ENCODE assay signal across 1 cellular context in the genomic region with DNA sequence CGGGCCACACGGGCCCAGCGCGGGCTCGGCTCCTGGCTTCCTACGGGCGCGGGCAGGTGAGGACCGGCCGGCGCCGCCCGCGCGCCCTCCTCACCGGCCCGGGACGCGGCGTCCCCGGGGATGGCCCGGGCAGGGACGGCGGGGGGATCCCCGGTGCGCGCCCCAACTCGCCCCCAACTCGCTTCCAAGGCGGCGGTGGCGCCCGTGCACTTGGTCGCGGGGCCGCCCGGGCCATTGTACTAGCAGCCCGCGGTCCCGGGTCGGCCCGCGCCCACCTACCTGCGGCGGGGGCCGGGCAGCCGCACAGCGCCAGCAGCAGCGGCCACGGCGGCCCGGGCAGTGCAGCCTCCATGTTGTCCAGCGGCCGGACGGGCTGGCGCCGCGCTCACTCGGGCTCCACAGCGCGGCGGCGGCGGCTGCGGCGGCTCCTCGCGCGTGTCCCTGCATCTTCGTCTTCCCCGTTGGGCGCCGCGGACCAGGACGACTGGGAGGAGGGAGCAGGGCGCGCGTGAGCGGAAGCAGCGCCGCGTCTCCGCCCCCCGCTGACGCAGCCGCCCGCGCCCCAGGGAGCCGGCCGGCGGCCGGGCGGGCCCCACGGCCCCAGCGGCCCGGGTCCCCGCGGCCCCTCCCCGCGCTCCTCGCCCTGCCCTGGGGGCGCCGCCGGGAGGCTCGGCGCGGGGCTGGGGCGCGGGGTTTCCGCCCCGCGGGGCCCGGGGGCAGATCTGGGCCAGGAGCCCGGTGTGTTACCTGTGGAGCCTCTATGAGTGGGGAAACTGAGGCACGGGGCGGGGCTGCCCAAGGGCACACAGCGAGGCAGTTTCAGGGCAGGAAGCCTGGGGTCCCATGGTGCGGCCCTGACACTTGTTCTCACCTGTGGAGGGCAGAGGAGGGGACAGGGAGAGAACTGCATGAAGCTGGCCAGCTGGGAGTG.
TF ChIP-seq lines count a peak whose summit lies in the region.

No MANE protein-coding gene starts in this region.

TF ChIP-seq in HepG2, 621 proteins besides CTCF, POLR2A, EP300 and RAD21 (continued from another document and continues in another):
- TF ChIP-seq, protein P1, sequence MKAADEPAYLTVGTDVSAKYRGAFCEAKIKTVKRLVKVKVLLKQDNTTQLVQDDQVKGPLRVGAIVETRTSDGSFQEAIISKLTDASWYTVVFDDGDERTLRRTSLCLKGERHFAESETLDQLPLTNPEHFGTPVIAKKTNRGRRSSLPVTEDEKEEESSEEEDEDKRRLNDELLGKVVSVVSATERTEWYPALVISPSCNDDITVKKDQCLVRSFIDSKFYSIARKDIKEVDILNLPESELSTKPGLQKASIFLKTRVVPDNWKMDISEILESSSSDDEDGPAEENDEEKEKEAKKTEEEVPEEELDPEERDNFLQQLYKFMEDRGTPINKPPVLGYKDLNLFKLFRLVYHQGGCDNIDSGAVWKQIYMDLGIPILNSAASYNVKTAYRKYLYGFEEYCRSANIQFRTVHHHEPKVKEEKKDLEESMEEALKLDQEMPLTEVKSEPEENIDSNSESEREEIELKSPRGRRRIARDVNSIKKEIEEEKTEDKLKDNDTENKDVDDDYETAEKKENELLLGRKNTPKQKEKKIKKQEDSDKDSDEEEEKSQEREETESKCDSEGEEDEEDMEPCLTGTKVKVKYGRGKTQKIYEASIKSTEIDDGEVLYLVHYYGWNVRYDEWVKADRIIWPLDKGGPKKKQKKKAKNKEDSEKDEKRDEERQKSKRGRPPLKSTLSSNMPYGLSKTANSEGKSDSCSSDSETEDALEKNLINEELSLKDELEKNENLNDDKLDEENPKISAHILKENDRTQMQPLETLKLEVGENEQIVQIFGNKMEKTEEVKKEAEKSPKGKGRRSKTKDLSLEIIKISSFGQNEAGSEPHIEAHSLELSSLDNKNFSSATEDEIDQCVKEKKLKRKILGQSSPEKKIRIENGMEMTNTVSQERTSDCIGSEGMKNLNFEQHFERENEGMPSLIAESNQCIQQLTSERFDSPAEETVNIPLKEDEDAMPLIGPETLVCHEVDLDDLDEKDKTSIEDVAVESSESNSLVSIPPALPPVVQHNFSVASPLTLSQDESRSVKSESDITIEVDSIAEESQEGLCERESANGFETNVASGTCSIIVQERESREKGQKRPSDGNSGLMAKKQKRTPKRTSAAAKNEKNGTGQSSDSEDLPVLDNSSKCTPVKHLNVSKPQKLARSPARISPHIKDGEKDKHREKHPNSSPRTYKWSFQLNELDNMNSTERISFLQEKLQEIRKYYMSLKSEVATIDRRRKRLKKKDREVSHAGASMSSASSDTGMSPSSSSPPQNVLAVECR (CRISPR knock-in tag; IDR thresholded peaks at IDR 0.05; ENCODE audit: borderline replicate concordance): peak; percentile 23; the same call in 1 of the 2 replicates
- TF ChIP-seq PRMT3 (CRISPR knock-in tag; IDR thresholded peaks at IDR 0.05; ENCODE audit: borderline replicate concordance, low read depth) (no peak), ELF3 (CRISPR knock-in tag; IDR thresholded peaks at IDR 0.05) (no peak), FOXC1 (CRISPR knock-in tag; IDR thresholded peaks at IDR 0.05; ENCODE audit: borderline replicate concordance) (no peak), SP4 (CRISPR knock-in tag; IDR thresholded peaks at IDR 0.05) (peak; percentile 51), ZNF263 (CRISPR knock-in tag; IDR thresholded peaks at IDR 0.05) (peak; percentile 87), CCDC6 (CRISPR knock-in tag; IDR thresholded peaks at IDR 0.05) (0 out of 2 replicates have a peak, but pooled peaks have one; percentile 46), ZFX (CRISPR knock-in tag; IDR thresholded peaks at IDR 0.05; ENCODE audit: low read depth) (peak; percentile 44; the same call in 1 of the 2 replicates), PLRG1 (conservative IDR thresholded peaks at IDR 0.05) (no peak), SIN3A (IDR thresholded peaks at IDR 0.05; ENCODE audit: borderline replicate concordance, low read depth, low read length) (peak; percentile 49; the same call in 1 of the 2 replicates), POLR2G (IDR thresholded peaks at IDR 0.05; ENCODE audit: low read depth, low read length) (0 out of 2 replicates have a peak, but pooled peaks have one; percentile 41), TAF1 (CRISPR knock-in tag; IDR thresholded peaks at IDR 0.05) (peak; percentile 40; the same call in 1 of the 2 replicates), ZNF564 (CRISPR knock-in tag; IDR thresholded peaks at IDR 0.05) (0 out of 2 replicates have a peak, but pooled peaks have one; percentile 29), ZNF431 (CRISPR knock-in tag; IDR thresholded peaks at IDR 0.05; ENCODE audit: borderline replicate concordance, low read depth) (no peak; the same call in 1 of the 2 replicates), ASH2L (IDR thresholded peaks at IDR 0.05; ENCODE audit: insufficient read length, low read depth, low read length) (peak; percentile 27), ZNF451 (CRISPR knock-in tag; IDR thresholded peaks at IDR 0.05) (peak; percentile 43; the same call in 1 of the 2 replicates), MYC (CRISPR knock-in tag; IDR thresholded peaks at IDR 0.05; ENCODE audit: borderline replicate concordance) (no peak; the same call in 1 of the 2 replicates), SRY (CRISPR knock-in tag; IDR thresholded peaks at IDR 0.05) (0 out of 2 replicates have a peak, but pooled peaks have one; percentile 37), MTF2 (CRISPR knock-in tag; IDR thresholded peaks at IDR 0.05; ENCODE audit: borderline replicate concordance) (no peak), ZFP62 (CRISPR knock-in tag; IDR thresholded peaks at IDR 0.05) (no peak), REXO4 (CRISPR knock-in tag; IDR thresholded peaks at IDR 0.05; ENCODE audit: borderline replicate concordance) (no peak), ZNF329 (CRISPR knock-in tag; IDR thresholded peaks at IDR 0.05; ENCODE audit: low read depth) (0 out of 2 replicates have a peak, but pooled peaks have one; percentile 38), ZNF441 (CRISPR knock-in tag; IDR thresholded peaks at IDR 0.05; ENCODE audit: borderline replicate concordance) (0 out of 2 replicates have a peak, but pooled peaks have one; percentile 45), ZFY (CRISPR knock-in tag; IDR thresholded peaks at IDR 0.05) (peak; percentile 63; the same call in 1 of the 2 replicates), ZNF546 (CRISPR knock-in tag; conservative IDR thresholded peaks at IDR 0.05) (0 out of 2 replicates have a peak, but pooled peaks have one; percentile 30), THAP11 (CRISPR knock-in tag; IDR thresholded peaks at IDR 0.05) (peak; percentile 33; the same call in 1 of the 2 replicates), ZNF563 (CRISPR knock-in tag; IDR thresholded peaks at IDR 0.05) (0 out of 2 replicates have a peak, but pooled peaks have one; percentile 22), MAZ (IDR thresholded peaks at IDR 0.05; ENCODE audit: borderline replicate concordance, low read depth, low read length) (no peak), MAZ (CRISPR knock-in tag; IDR thresholded peaks at IDR 0.05; ENCODE audit: low read depth) (peak; percentile 72), RFXANK (CRISPR knock-in tag; IDR thresholded peaks at IDR 0.05) (no peak), RNF2 (conservative IDR thresholded peaks at IDR 0.05; ENCODE audit: low read depth) (no peak), MATR3 (CRISPR knock-in tag; IDR thresholded peaks at IDR 0.05) (no peak), HOXA3 (CRISPR knock-in tag; IDR thresholded peaks at IDR 0.05) (peak; percentile 52; the same call in 1 of the 2 replicates)
- TF ChIP-seq, protein P2, sequence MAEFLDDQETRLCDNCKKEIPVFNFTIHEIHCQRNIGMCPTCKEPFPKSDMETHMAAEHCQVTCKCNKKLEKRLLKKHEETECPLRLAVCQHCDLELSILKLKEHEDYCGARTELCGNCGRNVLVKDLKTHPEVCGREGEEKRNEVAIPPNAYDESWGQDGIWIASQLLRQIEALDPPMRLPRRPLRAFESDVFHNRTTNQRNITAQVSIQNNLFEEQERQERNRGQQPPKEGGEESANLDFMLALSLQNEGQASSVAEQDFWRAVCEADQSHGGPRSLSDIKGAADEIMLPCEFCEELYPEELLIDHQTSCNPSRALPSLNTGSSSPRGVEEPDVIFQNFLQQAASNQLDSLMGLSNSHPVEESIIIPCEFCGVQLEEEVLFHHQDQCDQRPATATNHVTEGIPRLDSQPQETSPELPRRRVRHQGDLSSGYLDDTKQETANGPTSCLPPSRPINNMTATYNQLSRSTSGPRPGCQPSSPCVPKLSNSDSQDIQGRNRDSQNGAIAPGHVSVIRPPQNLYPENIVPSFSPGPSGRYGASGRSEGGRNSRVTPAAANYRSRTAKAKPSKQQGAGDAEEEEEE (CRISPR knock-in tag; IDR thresholded peaks at IDR 0.05; ENCODE audit: borderline replicate concordance): no peak
- TF ChIP-seq, protein P3, sequence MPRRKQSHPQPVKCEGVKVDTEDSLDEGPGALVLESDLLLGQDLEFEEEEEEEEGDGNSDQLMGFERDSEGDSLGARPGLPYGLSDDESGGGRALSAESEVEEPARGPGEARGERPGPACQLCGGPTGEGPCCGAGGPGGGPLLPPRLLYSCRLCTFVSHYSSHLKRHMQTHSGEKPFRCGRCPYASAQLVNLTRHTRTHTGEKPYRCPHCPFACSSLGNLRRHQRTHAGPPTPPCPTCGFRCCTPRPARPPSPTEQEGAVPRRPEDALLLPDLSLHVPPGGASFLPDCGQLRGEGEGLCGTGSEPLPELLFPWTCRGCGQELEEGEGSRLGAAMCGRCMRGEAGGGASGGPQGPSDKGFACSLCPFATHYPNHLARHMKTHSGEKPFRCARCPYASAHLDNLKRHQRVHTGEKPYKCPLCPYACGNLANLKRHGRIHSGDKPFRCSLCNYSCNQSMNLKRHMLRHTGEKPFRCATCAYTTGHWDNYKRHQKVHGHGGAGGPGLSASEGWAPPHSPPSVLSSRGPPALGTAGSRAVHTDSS (CRISPR knock-in tag; conservative IDR thresholded peaks at IDR 0.05): no peak
- TF ChIP-seq, protein P4, sequence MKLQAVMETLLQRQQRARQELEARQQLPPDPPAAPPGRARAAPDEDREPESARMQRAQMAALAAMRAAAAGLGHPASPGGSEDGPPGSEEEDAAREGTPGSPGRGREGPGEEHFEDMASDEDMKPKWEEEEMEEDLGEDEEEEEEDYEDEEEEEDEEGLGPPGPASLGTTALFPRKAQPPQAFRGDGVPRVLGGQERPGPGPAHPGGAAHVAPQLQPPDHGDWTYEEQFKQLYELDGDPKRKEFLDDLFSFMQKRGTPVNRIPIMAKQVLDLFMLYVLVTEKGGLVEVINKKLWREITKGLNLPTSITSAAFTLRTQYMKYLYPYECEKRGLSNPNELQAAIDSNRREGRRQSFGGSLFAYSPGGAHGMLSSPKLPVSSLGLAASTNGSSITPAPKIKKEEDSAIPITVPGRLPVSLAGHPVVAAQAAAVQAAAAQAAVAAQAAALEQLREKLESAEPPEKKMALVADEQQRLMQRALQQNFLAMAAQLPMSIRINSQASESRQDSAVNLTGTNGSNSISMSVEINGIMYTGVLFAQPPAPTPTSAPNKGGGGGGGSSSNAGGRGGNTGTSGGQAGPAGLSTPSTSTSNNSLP (IDR thresholded peaks at IDR 0.05; ENCODE audit: low read depth, low read length): no peak
- TF ChIP-seq, protein P5, sequence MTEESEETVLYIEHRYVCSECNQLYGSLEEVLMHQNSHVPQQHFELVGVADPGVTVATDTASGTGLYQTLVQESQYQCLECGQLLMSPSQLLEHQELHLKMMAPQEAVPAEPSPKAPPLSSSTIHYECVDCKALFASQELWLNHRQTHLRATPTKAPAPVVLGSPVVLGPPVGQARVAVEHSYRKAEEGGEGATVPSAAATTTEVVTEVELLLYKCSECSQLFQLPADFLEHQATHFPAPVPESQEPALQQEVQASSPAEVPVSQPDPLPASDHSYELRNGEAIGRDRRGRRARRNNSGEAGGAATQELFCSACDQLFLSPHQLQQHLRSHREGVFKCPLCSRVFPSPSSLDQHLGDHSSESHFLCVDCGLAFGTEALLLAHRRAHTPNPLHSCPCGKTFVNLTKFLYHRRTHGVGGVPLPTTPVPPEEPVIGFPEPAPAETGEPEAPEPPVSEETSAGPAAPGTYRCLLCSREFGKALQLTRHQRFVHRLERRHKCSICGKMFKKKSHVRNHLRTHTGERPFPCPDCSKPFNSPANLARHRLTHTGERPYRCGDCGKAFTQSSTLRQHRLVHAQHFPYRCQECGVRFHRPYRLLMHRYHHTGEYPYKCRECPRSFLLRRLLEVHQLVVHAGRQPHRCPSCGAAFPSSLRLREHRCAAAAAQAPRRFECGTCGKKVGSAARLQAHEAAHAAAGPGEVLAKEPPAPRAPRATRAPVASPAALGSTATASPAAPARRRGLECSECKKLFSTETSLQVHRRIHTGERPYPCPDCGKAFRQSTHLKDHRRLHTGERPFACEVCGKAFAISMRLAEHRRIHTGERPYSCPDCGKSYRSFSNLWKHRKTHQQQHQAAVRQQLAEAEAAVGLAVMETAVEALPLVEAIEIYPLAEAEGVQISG (CRISPR knock-in tag; IDR thresholded peaks at IDR 0.05): 0 out of 2 replicates have a peak, but pooled peaks have one; percentile 20
- TF ChIP-seq, protein P6, sequence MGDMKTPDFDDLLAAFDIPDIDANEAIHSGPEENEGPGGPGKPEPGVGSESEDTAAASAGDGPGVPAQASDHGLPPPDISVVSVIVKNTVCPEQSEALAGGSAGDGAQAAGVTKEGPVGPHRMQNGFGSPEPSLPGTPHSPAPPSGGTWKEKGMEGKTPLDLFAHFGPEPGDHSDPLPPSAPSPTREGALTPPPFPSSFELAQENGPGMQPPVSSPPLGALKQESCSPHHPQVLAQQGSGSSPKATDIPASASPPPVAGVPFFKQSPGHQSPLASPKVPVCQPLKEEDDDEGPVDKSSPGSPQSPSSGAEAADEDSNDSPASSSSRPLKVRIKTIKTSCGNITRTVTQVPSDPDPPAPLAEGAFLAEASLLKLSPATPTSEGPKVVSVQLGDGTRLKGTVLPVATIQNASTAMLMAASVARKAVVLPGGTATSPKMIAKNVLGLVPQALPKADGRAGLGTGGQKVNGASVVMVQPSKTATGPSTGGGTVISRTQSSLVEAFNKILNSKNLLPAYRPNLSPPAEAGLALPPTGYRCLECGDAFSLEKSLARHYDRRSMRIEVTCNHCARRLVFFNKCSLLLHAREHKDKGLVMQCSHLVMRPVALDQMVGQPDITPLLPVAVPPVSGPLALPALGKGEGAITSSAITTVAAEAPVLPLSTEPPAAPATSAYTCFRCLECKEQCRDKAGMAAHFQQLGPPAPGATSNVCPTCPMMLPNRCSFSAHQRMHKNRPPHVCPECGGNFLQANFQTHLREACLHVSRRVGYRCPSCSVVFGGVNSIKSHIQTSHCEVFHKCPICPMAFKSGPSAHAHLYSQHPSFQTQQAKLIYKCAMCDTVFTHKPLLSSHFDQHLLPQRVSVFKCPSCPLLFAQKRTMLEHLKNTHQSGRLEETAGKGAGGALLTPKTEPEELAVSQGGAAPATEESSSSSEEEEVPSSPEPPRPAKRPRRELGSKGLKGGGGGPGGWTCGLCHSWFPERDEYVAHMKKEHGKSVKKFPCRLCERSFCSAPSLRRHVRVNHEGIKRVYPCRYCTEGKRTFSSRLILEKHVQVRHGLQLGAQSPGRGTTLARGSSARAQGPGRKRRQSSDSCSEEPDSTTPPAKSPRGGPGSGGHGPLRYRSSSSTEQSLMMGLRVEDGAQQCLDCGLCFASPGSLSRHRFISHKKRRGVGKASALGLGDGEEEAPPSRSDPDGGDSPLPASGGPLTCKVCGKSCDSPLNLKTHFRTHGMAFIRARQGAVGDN (CRISPR knock-in tag; IDR thresholded peaks at IDR 0.05): peak; percentile 25; the same call in 1 of the 2 replicates
- TF ChIP-seq, protein P7, sequence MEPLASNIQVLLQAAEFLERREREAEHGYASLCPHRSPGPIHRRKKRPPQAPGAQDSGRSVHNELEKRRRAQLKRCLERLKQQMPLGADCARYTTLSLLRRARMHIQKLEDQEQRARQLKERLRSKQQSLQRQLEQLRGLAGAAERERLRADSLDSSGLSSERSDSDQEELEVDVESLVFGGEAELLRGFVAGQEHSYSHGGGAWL (CRISPR knock-in tag; IDR thresholded peaks at IDR 0.05): 0 out of 2 replicates have a peak, but pooled peaks have one; percentile 36
- TF ChIP-seq, protein P8, sequence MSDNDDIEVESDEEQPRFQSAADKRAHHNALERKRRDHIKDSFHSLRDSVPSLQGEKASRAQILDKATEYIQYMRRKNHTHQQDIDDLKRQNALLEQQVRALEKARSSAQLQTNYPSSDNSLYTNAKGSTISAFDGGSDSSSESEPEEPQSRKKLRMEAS (IDR thresholded peaks at IDR 0.05): peak; percentile 60; the same call in 1 of the 2 replicates
